ENCODE assay signal across 8 cellular contexts in the genomic region with DNA sequence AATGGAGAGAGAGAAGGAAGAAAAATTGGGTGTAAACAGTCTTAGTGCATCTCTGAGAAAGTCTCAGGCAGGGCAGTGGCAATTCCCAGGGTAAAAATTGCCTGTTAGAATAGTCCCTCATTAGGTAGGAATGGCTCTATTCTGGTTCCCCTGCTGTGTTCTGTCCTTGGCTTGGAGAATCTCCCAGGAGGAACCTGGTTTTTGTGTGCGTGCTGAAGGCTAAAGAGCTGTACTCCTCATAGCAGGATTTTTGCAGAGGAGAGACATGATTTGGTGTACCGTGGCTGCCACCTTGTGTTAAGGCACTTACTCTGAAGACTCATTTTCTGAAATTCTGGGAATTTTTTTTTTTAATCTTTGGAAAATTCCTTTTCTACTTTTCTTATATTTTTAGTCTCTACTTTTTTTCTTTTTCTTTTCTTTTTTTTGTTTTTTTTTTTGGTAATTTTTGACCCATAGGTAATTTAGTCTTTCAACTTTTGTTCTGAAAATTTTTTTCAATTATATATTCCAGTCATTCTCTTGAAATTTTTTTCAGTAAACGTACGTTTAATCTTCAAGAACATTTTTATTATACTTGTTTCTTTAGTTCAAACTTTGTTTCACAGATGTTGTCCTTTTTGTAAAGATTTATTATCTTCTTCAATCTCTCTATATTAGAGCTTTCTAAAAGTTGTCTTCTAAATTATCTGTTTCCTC.
DNase-seq lines count a peak whose midpoint lies in the region; ATAC-seq and TF ChIP-seq lines count a peak whose summit lies in the region.

No MANE protein-coding gene starts in this region.

- peak; percentile 69 to 80 for DNase-seq in Caco-2
- DNase-seq in HCEC 1CT = peak; percentile 69
- DNase-seq in NCI-H345 (lab: John Stamatoyannopoulos, UW) = peak; percentile 44
- DNase-seq in anterior cingulate cortex (lab: John Stamatoyannopoulos, UW) = peak in 31 of 58 donors; percentile 5 to 59 (median 19)
- DNase-seq in right cardiac atrium = peak in 2 of 3 donors; percentile 23 to 53
- DNase-seq in skeletal muscle cell (ENCODE audit: low read depth) = peak; percentile 39

- no peaks in the 10 kb centered on the region for H3K27me3 ChIP-seq in Caco-2 (replicated peaks; ENCODE audit: control insufficient read depth, insufficient read depth, low read length)
- H3K27me3 ChIP-seq in right cardiac atrium (ENCODE audit: control insufficient read depth, insufficient read depth) = no peaks in the 10 kb centered on the region

- H3K4me3 Mint-ChIP-seq in Caco-2 (ENCODE audit: unreplicated experiment) = no peak overlapping the region

- H3K9me3 ChIP-seq in Caco-2 = no peaks in the 10 kb centered on the region
- H3K9me3 ChIP-seq in right cardiac atrium (ENCODE audit: control insufficient read depth, low read length) = no peaks in the 10 kb centered on the region

- no peaks in the 10 kb centered on the region for H3K27me3 Mint-ChIP-seq in Caco-2 (ENCODE audit: insufficient read depth, unreplicated experiment)

- no peak overlapping the region for H3K27ac Mint-ChIP-seq in Caco-2 (ENCODE audit: unreplicated experiment)

- H3K9me3 Mint-ChIP-seq in Caco-2 (ENCODE audit: unreplicated experiment) = no peaks in the 10 kb centered on the region

- POLR2A ChIA-PET in Caco-2 (lab: Charles Lee) = interaction anchor here (0.7 kb wide), 2 partner anchors 58 to 198 kb away, joined by 3 to 4 read pairs; a partner anchor contains a TSS

- H3K36me3 ChIP-seq in Caco-2 (ENCODE audit: control insufficient read depth, insufficient read depth, low read length) = no peaks in the 10 kb centered on the region

- no peak overlapping the region for H3K27ac ChIP-seq in right cardiac atrium (ENCODE audit: low read length)

- BruUV-seq in Caco-2 (replicated peaks; lab: Mats Ljungman, UMichigan) = no TSS peak

- CTCF ChIA-PET in Caco-2 (lab: Charles Lee) = interaction anchor here (0.7 to 1.0 kb wide), 3 partner anchors 137 to 265 kb away, joined by 3 to 10 read pairs (median 4); a partner anchor contains a TSS

- ATAC-seq in right cardiac atrium (peak; percentile 67 to 74), GM21723 (IDR thresholded peaks at IDR 0.05; ENCODE audit: unreplicated experiment) (no peak), GM19452 (IDR thresholded peaks at IDR 0.05; ENCODE audit: unreplicated experiment) (no peak)

- H3K4me3 ChIP-seq in Caco-2 (ENCODE audit: low read depth, low read length) = no peak overlapping the region
- no peak overlapping the region for H3K4me3 ChIP-seq in right cardiac atrium (ENCODE audit: low read length)
- no peak overlapping the region for H3K4me3 ChIP-seq in skeletal muscle cell (ENCODE audit: low read depth, low read length)

- intact Hi-C loops in Caco-2 (cut with micrococcal nuclease; ENCODE audit: unreplicated experiment) (loop anchor here (1.0 to 5.0 kb wide), 3 partner anchors 137 to 261 kb away; a partner anchor contains a TSS), right cardiac atrium (cut with DNase I) (loop anchor here in 1 of 4 donors (10.0 kb wide), 1 partner anchor 984 kb away; no protein-coding TSS in a partner anchor)

- peaks cover 11% of the 10 kb centered on the region for H3K4me1 Mint-ChIP-seq in Caco-2 (ENCODE audit: low read depth, unreplicated experiment)

- TF ChIP-seq CTCF in Caco-2 (IDR thresholded peaks at IDR 0.05; ENCODE audit: insufficient read depth in 1 of 2, low read depth in 1 of 2, low read length in 1 of 2, severe bottlenecking in 1 of 2, unreplicated experiment in 1 of 2) = peak; percentile 69 to 71

- H3K4me1 ChIP-seq in Caco-2 (no peaks in the 10 kb centered on the region), right cardiac atrium (ENCODE audit: control insufficient read depth, insufficient read depth, low read length) (peaks cover 5% of the 10 kb centered on the region)

- WGBS in right cardiac atrium = 57% methylated on average over 4 of the region's 4 CpGs

- H3K36me3 Mint-ChIP-seq in Caco-2 (ENCODE audit: insufficient read depth, unreplicated experiment) = peaks cover 6% of the 10 kb centered on the region

Comparison
In these comparisons a context has a peak if more than half of its experiments do, and no peak if none do; other contexts are left out.
1. DNase-seq: peak in every context shown above with its lines; median percentile 74 in Caco-2; 69 in HCEC 1CT; 44 in NCI-H345; 39 in skeletal muscle cell; 38 in right cardiac atrium; 19 in anterior cingulate cortex.
2. ATAC-seq: peak in right cardiac atrium (2 of 2); none in GM21723 (single experiment) and GM19452 (single experiment).